9 cellular contexts compared by ENCODE assay signal in genomic region chr7:94909023-94909466, GRCh38. TPM values are rescaled to one million over a fixed set of nuclear protein-coding genes. Genes with fewer than 3 reads are reported as not detected.
DNase-seq lines count a peak whose midpoint lies in the region; TF ChIP-seq lines count a peak whose summit lies in the region.
"Had no signal": no experiment of that assay in that cellular context is flagged by ENCODE, and none has a peak within 500 bp of the region (broad histone marks: within the 10 kb centered on the region; RNA-seq: fewer than 3 reads in every experiment).

No MANE protein-coding gene starts in this region.

- H3K27me3 ChIP-seq in colonic mucosa (no peaks in the 10 kb centered on the region), subcutaneous abdominal adipose tissue (ENCODE audit: control insufficient read depth in 5 of 5, insufficient read depth in 4 of 5, low read length in 5 of 5) (peaks cover 0 to 3% (median 0%) of the 10 kb centered on the region in 5 donors)

- H3K36me3 Mint-ChIP-seq in activated T-cell treated with anti-CD3 and anti-CD28 coated beads, Interleukin-2, amount 50 U/mL, for 24 hours (ENCODE audit: low read depth), result no peaks in the 10 kb centered on the region

- H3K27ac Mint-ChIP-seq in activated T-cell treated with anti-CD3 and anti-CD28 coated beads, Interleukin-2, amount 50 U/mL, for 24 hours, result no peak overlapping the region

- H3K4me3 ChIP-seq in LNCaP clone FGC (ENCODE audit: low read depth, low read length) (peak overlapping the region; percentile 46), colonic mucosa (peak overlapping the region; percentile 50), mesodermal cell (ENCODE audit: extremely low read depth, insufficient read depth, low read length, poor library complexity, severe bottlenecking) (peak overlapping the region; percentile 55), subcutaneous abdominal adipose tissue (ENCODE audit: low read depth in 1 of 5, low read length in 5 of 5) (peak overlapping the region; percentile 62 to 91 (median 79))

- H3K9me3 ChIP-seq in colonic mucosa (no peaks in the 10 kb centered on the region), mesodermal cell (ENCODE audit: control insufficient read depth, low read length) (no peaks in the 10 kb centered on the region), subcutaneous abdominal adipose tissue (ENCODE audit: control insufficient read depth in 5 of 5, low read length in 5 of 5) (no peaks in the 10 kb centered on the region)

- peaks cover 8% of the 10 kb centered on the region for H3K4me1 Mint-ChIP-seq in activated T-cell treated with anti-CD3 and anti-CD28 coated beads, Interleukin-2, amount 50 U/mL, for 24 hours (ENCODE audit: low read depth)

- no peak for TF ChIP-seq CTCF in LNCaP clone FGC (IDR thresholded peaks at IDR 0.05; ENCODE audit: control insufficient read depth, extremely low read depth, insufficient read depth)
- TF ChIP-seq CTCF in colonic mucosa (IDR thresholded peaks at IDR 0.05), result no peak

- H3K4me3 Mint-ChIP-seq in activated T-cell treated with anti-CD3 and anti-CD28 coated beads, Interleukin-2, amount 50 U/mL, for 24 hours, result no peak overlapping the region

- peaks cover 63% of the 10 kb centered on the region for H3K27me3 Mint-ChIP-seq in activated T-cell treated with anti-CD3 and anti-CD28 coated beads, Interleukin-2, amount 50 U/mL, for 24 hours

- intact Hi-C loops in colonic mucosa (cut with DNase I), result no loop called here

- H3K4me1 ChIP-seq in colonic mucosa (no peaks in the 10 kb centered on the region), mesodermal cell (ENCODE audit: control insufficient read depth, insufficient read depth, low read length, poor library complexity, severe bottlenecking) (no peaks in the 10 kb centered on the region), subcutaneous abdominal adipose tissue (ENCODE audit: control insufficient read depth in 5 of 5, insufficient read depth in 5 of 5, low read length in 5 of 5) (peaks cover 0 to 29% (median 18%) of the 10 kb centered on the region in 5 donors)

- H3K36me3 ChIP-seq in colonic mucosa (no peaks in the 10 kb centered on the region), mesodermal cell (ENCODE audit: control insufficient read depth, insufficient read depth, low read length) (no peaks in the 10 kb centered on the region), subcutaneous abdominal adipose tissue (ENCODE audit: control insufficient read depth in 5 of 5, insufficient read depth in 5 of 5, low read length in 5 of 5) (no peaks in the 10 kb centered on the region)

- peak overlapping the region in 1 of 2 donors; percentile 76 for H3K9ac ChIP-seq in colonic mucosa (ENCODE audit: low read depth in 2 of 2, low read length in 2 of 2)
- peak overlapping the region in 2 of 5 donors; percentile 60 to 77 for H3K9ac ChIP-seq in subcutaneous abdominal adipose tissue (ENCODE audit: low read length in 5 of 5)

- WGBS in mesodermal cell (ENCODE audit: insufficient coverage in 2 of 2), 2 experiments, result 60% methylated on average over 1 of the region's 4 CpGs

- no peak overlapping the region for H3K27ac ChIP-seq in colonic mucosa
- no peak overlapping the region for H3K27ac ChIP-seq in mesodermal cell (ENCODE audit: low read depth, low read length, severe bottlenecking)
- peak overlapping the region; percentile 66 for H3K27ac ChIP-seq in subcutaneous abdominal adipose tissue (ENCODE audit: low read depth, low read length)

- DNase-seq in LNCaP clone FGC (ENCODE audit: low read depth) (no peak), colonic mucosa (no peak), amygdala (lab: John Stamatoyannopoulos, UW) (no peak), HT-29 (ENCODE audit: low spot score) (no peak)
- no peak for DNase-seq in activated CD4-positive, alpha-beta T cell treated with anti-CD3 and anti-CD28 coated beads for 48 hours
- no peak for DNase-seq in activated T-cell treated with anti-CD3 and anti-CD28 coated beads, Interleukin-2, amount 50 U/mL, for 24 hours
- DNase-seq: activated CD4-positive, alpha-beta T cell treated with anti-CD3 and anti-CD28 coated beads for 1 hour had no signal

- H3K9me3 Mint-ChIP-seq in activated T-cell treated with anti-CD3 and anti-CD28 coated beads, Interleukin-2, amount 50 U/mL, for 24 hours, result no peaks in the 10 kb centered on the region

RNA-seq across cellular contexts. Expression of gene PPP1R9A, which starts 1.7 kb away (rescaled TPM):
- 10 to 100 TPM; 17.7 to 20.2 TPM for total RNA-seq in colonic mucosa
- 2.3 TPM for polyA plus RNA-seq in mesodermal cell (2013, experiment 1 of 2)
- polyA plus RNA-seq in mesodermal cell (2013, experiment 2 of 2), result 1.2 TPM
- 5.4 and 5.5 TPM in 2 replicates for total RNA-seq in HT-29 (2014; rRNA removed; shearing (Covaris generic))
